8 cellular contexts compared by ENCODE assay signal in the genomic region with DNA sequence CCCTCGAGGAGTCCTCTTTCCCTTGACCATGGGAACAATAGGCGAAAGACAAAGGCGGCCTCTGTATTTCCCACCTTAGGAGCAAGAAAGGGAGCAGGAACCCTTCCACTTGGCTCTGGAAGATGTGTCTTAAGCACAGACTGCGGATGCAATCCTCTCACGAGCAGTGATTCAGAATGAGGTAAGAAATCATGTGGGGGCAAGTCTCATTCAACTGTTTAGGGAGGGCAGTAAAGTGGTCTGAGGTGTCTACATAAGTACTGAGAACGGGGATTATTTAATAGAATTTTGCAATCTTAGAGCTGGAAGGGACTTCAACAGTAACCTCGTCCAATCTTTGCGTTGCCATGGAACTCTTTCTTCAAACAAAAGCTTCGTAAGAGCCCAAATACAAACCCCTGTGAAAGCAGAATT. TPM values are rescaled to one million over a fixed set of nuclear protein-coding genes. Genes with fewer than 3 reads are reported as not detected.
DNase-seq lines count a peak whose midpoint lies in the region; ATAC-seq and TF ChIP-seq lines count a peak whose summit lies in the region.

No MANE protein-coding gene starts in this region.

- no peak overlapping the region for H3K4me3 ChIP-seq in AG10803 (ENCODE audit: low read length)

- TF ChIP-seq CTCF in AG10803 (conservative IDR thresholded peaks at IDR 0.05; ENCODE audit: low read length) (no peak), neural crest cell (conservative IDR thresholded peaks at IDR 0.05) (no peak)

- H3K4me1 Mint-ChIP-seq in neural crest cell = peaks cover 34% of the 10 kb centered on the region

- DNase-seq in AG10803 (ENCODE audit: low read depth) = peak; percentile 90
- DNase-seq in NCI-H226 = peak; percentile 84
- peak; percentile 66 for DNase-seq in epithelial cell of prostate (ENCODE audit: low read depth, low spot score)
- DNase-seq in neural crest cell (ENCODE audit: low read depth, low spot score) = no peak
- no peak for DNase-seq in DMS114 treated with DMSO at 0.1 percent for 48 hours (lab: John Stamatoyannopoulos, UW; ENCODE audit: unreplicated experiment)
- DNase-seq in stimulated activated CD4-positive, alpha-beta T cell treated with anti-CD3 and anti-CD28 coated beads, Interleukin-1b, Interleukin-23, amount 100 ng/mL, for 48 hours = no peak
- no peak for DNase-seq in NCI-H2107 (lab: John Stamatoyannopoulos, UW)

- no peak overlapping the region for H3K27ac Mint-ChIP-seq in neural crest cell (ENCODE audit: unreplicated experiment)

- H3K9me3 Mint-ChIP-seq in neural crest cell = no peaks in the 10 kb centered on the region

- no peaks in the 10 kb centered on the region for H3K36me3 Mint-ChIP-seq in neural crest cell (ENCODE audit: low read depth)

- ATAC-seq in GM19324 (IDR thresholded peaks at IDR 0.05; ENCODE audit: low FRiP score, unreplicated experiment) = no peak

- H3K27me3 Mint-ChIP-seq in neural crest cell (ENCODE audit: low read depth) = peaks cover 12% of the 10 kb centered on the region

- H3K4me3 Mint-ChIP-seq in neural crest cell = peak overlapping the region; percentile 66

- peak overlapping the region; percentile 87 for H3K27ac ChIP-seq in epithelial cell of prostate

RNA-seq across cellular contexts. Expression of gene DYRK3, which starts 1.6 kb away (rescaled TPM):
- total RNA-seq in neural crest cell = 12.5 and 13.3 TPM in 2 replicates

RNA-seq across cellular contexts. Expression of gene EIF2D, which starts 21.4 kb away (rescaled TPM):
- 37.5 and 38.2 TPM in 2 replicates for total RNA-seq in neural crest cell

RNA-seq across cellular contexts. Expression of gene MAPKAPK2, which starts 51.0 kb away (rescaled TPM):
- 77.7 and 78.7 TPM in 2 replicates for total RNA-seq in neural crest cell

Comparison
In these comparisons a context has a peak if more than half of its experiments do, and no peak if none do; other contexts are left out.
1. DNase-seq: peak in AG10803 (single experiment), NCI-H226 (single experiment) and epithelial cell of prostate (single experiment); none in neural crest cell (single experiment), DMS114 treated with DMSO at 0.1 percent for 48 hours (single experiment), stimulated activated CD4-positive, alpha-beta T cell treated with anti-CD3 and anti-CD28 coated beads, Interleukin-1b, Interleukin-23, amount 100 ng/mL, for 48 hours (single experiment) and NCI-H2107 (single experiment).